Comparison of ENCODE assay signal across 19 cellular contexts in the genomic region with DNA sequence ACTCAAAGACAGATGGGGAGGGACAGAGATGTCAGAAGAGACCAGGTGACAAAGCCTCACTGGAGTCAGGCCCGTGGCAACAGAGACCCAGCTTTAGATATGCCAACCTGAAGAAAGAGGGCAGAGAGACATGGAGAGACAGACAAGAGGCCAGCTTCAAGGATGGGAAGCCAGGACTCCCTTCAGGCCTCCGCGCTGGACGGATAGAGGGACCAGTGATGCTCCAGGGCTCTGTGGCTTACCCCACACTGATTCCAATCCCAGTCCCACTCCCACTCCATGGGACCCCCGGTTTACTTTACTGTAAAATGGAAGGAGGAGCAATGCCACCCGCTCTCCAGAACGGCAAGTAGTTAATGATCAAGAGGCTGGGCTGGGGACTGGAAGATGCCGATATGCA. TPM values are rescaled to one million over a fixed set of nuclear protein-coding genes. Genes with fewer than 3 reads are reported as not detected.
"Had no signal": no experiment of that assay in that cellular context is flagged by ENCODE, and none has a peak within 500 bp of the region (broad histone marks: within the 10 kb centered on the region; RNA-seq: fewer than 3 reads in every experiment).

No MANE protein-coding gene starts in this region.

- H3K27me3 Mint-ChIP-seq: activated CD4-positive, alpha-beta T cell treated with anti-CD3 and anti-CD28 coated beads for 36 hours; activated naive CD8-positive, alpha-beta T cell; naive thymus-derived CD8-positive, alpha-beta T cell; progenitor cell of endocrine pancreas had no signal

- H3K36me3 Mint-ChIP-seq: activated naive CD8-positive, alpha-beta T cell had no signal

- H3K9me3 Mint-ChIP-seq: naive thymus-derived CD8-positive, alpha-beta T cell; T-helper 1 cell treated with Interleukin-12 subunit alpha and Interleukin-12 subunit beta and Interleukin-4 antibody, amounts not matched to agents 30 μg/mL and 1 μg/mL, for 36 hours had no signal

- H3K27ac Mint-ChIP-seq: activated CD4-positive, alpha-beta T cell treated with anti-CD3 and anti-CD28 coated beads for 36 hours; activated naive CD8-positive, alpha-beta T cell; progenitor cell of endocrine pancreas; T-helper 1 cell treated with Interleukin-12 subunit alpha and Interleukin-12 subunit beta and Interleukin-4 antibody, amounts not matched to agents 30 μg/mL and 1 μg/mL, for 36 hours had no signal

- ATAC-seq: activated CD4-positive, alpha-beta T cell treated with anti-CD3 and anti-CD28 coated beads for 36 hours; naive thymus-derived CD8-positive, alpha-beta T cell; stimulated activated naive CD8-positive, alpha-beta T cell treated with anti-CD3 and anti-CD28 coated beads, Interleukin-15, Interleukin-2, amounts not matched to agents 100 U/mL and 50 U/mL, for 24 hours had no signal

- H3K4me3 Mint-ChIP-seq: activated CD4-positive, alpha-beta T cell treated with anti-CD3 and anti-CD28 coated beads for 36 hours; activated naive CD8-positive, alpha-beta T cell; T-helper 1 cell treated with Interleukin-12 subunit alpha and Interleukin-12 subunit beta and Interleukin-4 antibody, amounts not matched to agents 30 μg/mL and 1 μg/mL, for 36 hours had no signal

- DNase-seq: activated CD4-positive, alpha-beta T cell treated with anti-CD3 and anti-CD28 coated beads for 36 hours; dermis blood vessel endothelial cell; effector memory CD4-positive, alpha-beta T cell; esophagus squamous epithelium; mesenchymal stem cell; naive thymus-derived CD8-positive, alpha-beta T cell; occipital lobe; stimulated activated CD4-positive, alpha-beta T cell treated with anti-CD3 and anti-CD28 coated beads, Interleukin-12 subunit alpha, Interleukin-12 subunit beta, amount 100 ng/mL, for 4 hours; stimulated activated CD4-positive, alpha-beta T cell treated with anti-CD3 and anti-CD28 coated beads, Interleukin-1b, Interleukin-23, amount 100 ng/mL, for 48 hours; stimulated activated naive CD8-positive, alpha-beta T cell treated with anti-CD3 and anti-CD28 coated beads, Interleukin-15, Interleukin-2, amounts not matched to agents 100 U/mL and 50 U/mL, for 24 hours; substantia nigra; tibial artery; uterus had no signal

RNA-seq across cellular contexts. Expression of a gene that starts 26.5 kb away (rescaled TPM):
- total RNA-seq: cardiac muscle cell; dermis blood vessel endothelial cell; endothelial cell of umbilical vein; naive thymus-derived CD8-positive, alpha-beta T cell; occipital lobe; progenitor cell of endocrine pancreas; right atrium auricular region had no signal
